In the genomic region with DNA sequence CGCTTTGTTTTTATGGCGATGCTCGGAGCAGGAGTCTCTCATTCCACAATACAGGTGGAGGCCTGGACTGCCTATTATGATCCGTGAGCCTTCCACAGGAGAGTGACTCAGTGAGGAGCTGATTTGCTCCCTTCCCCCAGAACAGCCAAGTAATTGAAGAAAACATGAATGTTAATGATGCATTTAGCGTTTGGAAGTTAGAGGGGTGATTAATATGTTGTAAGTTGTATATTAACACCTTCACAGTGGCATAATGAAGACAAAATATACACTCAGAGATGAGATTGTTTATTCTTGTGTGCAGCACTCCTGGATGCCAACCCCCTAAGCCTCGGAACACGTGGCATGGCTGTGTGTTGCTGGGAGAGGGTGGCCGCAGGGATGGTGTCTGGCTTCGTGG, we compare ENCODE assay signal across 1 cellular context.
TF ChIP-seq lines count a peak whose summit lies in the region.

No MANE protein-coding gene starts in this region.

TF ChIP-seq in H1, 55 proteins besides CTCF, POLR2A, EP300 and RAD21 (continued from another document):
- TF ChIP-seq BCL11A (IDR thresholded peaks at IDR 0.05; ENCODE audit: low read depth in 2 of 2, low read length in 2 of 2) (no peak), RFX5 (IDR thresholded peaks at IDR 0.05; ENCODE audit: borderline replicate concordance, low read depth, low read length) (no peak), SP2 (IDR thresholded peaks at IDR 0.05; ENCODE audit: low read length) (no peak), PHF8 (conservative IDR thresholded peaks at IDR 0.05; ENCODE audit: low read depth, low read length) (no peak), FOSL1 (IDR thresholded peaks at IDR 0.05; ENCODE audit: insufficient read depth, low read depth, low read length) (no peak)
